In genomic region chr11:72793452-72794367, GRCh38 we compare ENCODE assay signal across 8 cellular contexts. TPM values are rescaled to one million over a fixed set of nuclear protein-coding genes. Genes with fewer than 3 reads are reported as not detected.
A peak's percentile ranks its signal among the peaks of the same experiment; 100 is the strongest.
DNase-seq lines count a peak whose midpoint lies in the region; ATAC-seq, FAIRE-seq and TF ChIP-seq lines count a peak whose summit lies in the region.

Gene STARD10 (minus strand): TSS chr11:72794047. CDS start chr11:72781181, 12,866 bp downstream.

- WGBS in pancreas, 2 donors, result 1% methylated on average over 53 to 55 of the region's 55 CpGs

- H3K9ac ChIP-seq in SU-DHL-6 (ENCODE audit: low read length), result peak within 1 kb of the TSS; percentile 61

- peak; percentile 59 for FAIRE-seq in pancreas (lab: Jason Lieb, UNC)

- H4K20me1 ChIP-seq in SU-DHL-6 (ENCODE audit: low read depth, low read length), result no peaks in the 10 kb centered on the region

- H3K4me3 ChIP-seq in SU-DHL-6 (ENCODE audit: insufficient read depth, low read length, poor library complexity, severe bottlenecking) (peak within 1 kb of the TSS; percentile 66), pancreas (peak within 1 kb of the TSS; percentile 40 to 58 (median 52)), tibial artery (peak within 1 kb of the TSS; percentile 55 to 63)

- DNase-seq in NCI-H128 (lab: John Stamatoyannopoulos, UW; ENCODE audit: unreplicated experiment) (peak; percentile 94), Right ventricle myocardium inferior (ENCODE audit: missing footprints) (peak; percentile 98), pancreas (peak; percentile 93 to 99 (median 96)), tibial artery (peak; percentile 96 to 97)
- peak; percentile 85 for DNase-seq in activated naive CD8-positive, alpha-beta T cell treated with anti-CD3 and anti-CD28 coated beads, Interleukin-2, amount 50 U/mL, for 16 hours (ENCODE audit: low read depth, low spot score)

- intact Hi-C loops in Right ventricle myocardium inferior (cut with DNase I) (loop anchor here (1.0 kb wide), 1 partner anchor 68 kb away; no protein-coding TSS in a partner anchor), pancreas (cut with DNase I) (loop anchor here in 1 of 3 donors (5.0 kb wide), 1 partner anchor 66 kb away; no protein-coding TSS in a partner anchor), tibial artery (cut with DNase I; ENCODE audit: low total_unique reads) (loop anchor here (5.0 kb wide), 1 partner anchor 71 kb away; no protein-coding TSS in a partner anchor)

- TF ChIP-seq CTCF in GM12872 (IDR thresholded peaks at IDR 0.05; ENCODE audit: insufficient read depth, low read depth, low read length), result peak; percentile 94
- TF ChIP-seq CTCF in SU-DHL-6 (IDR thresholded peaks at IDR 0.05; ENCODE audit: insufficient read depth, low read length, poor library complexity, severe bottlenecking), result peak; percentile 98
- peak; percentile 93 to 99 (median 96) for TF ChIP-seq CTCF in pancreas (IDR thresholded peaks at IDR 0.05)
- peak; percentile 94 to 100 for TF ChIP-seq CTCF in tibial artery (IDR thresholded peaks at IDR 0.05)

- H3K27me3 ChIP-seq in SU-DHL-6 (ENCODE audit: low read length), result no peaks in the 10 kb centered on the region
- no peaks in the 10 kb centered on the region for H3K27me3 ChIP-seq in pancreas
- H3K27me3 ChIP-seq in tibial artery, result no peaks in the 10 kb centered on the region

- no peaks in the 10 kb centered on the region for H3K9me3 ChIP-seq in SU-DHL-6 (ENCODE audit: insufficient read depth, low read length)
- no peaks in the 10 kb centered on the region for H3K9me3 ChIP-seq in pancreas
- no peaks in the 10 kb centered on the region for H3K9me3 ChIP-seq in tibial artery

- H2AFZ ChIP-seq in SU-DHL-6 (ENCODE audit: low read depth, low read length, severe bottlenecking), result peak within 1 kb of the TSS; percentile 85

- H3F3A ChIP-seq in SU-DHL-6 (ENCODE audit: insufficient read depth), result no peaks in the 10 kb centered on the region

- peak within 1 kb of the TSS; percentile 69 for H3K4me2 ChIP-seq in SU-DHL-6 (ENCODE audit: low read depth, low read length, poor library complexity, severe bottlenecking)

- H3K79me2 ChIP-seq in SU-DHL-6 (ENCODE audit: insufficient read depth, low read length), result no peaks in the 10 kb centered on the region

- H3K36me3 ChIP-seq in SU-DHL-6 (ENCODE audit: low read length) (no peaks in the 10 kb centered on the region), pancreas (no peaks in the 10 kb centered on the region), tibial artery (no peaks in the 10 kb centered on the region)

- ATAC-seq in HG02678 (IDR thresholded peaks at IDR 0.05; ENCODE audit: unreplicated experiment), result peak; percentile 89
- ATAC-seq in Right ventricle myocardium inferior, result peak; percentile 96
- ATAC-seq in pancreas, result peak; percentile 96 to 99 (median 97)

- H3K27ac ChIP-seq in SU-DHL-6 (ENCODE audit: low read depth, low read length) (peak within 1 kb of the TSS; percentile 40), pancreas (peak within 1 kb of the TSS; percentile 79 to 95 (median 83)), tibial artery (peak within 1 kb of the TSS; percentile 75 to 86)

- no peaks in the 10 kb centered on the region for H3K9me2 ChIP-seq in SU-DHL-6 (replicated peaks; ENCODE audit: insufficient read depth, low read length)

- H3K4me1 ChIP-seq in pancreas (peaks cover 0 to 11% (median 9%) of the 10 kb centered on the region in 3 donors), tibial artery (peaks cover 0 to 42% (median 31%) of the 10 kb centered on the region in 4 donors)

RNA-seq across cellular contexts. Expression of gene STARD10, which starts in this region (rescaled TPM):
- total RNA-seq in Right ventricle myocardium inferior, result 114 TPM
- total RNA-seq in pancreas, result 100 to 1,000 TPM in 5 of 6 donors, 10 to 100 TPM in 1; 99.5 to 187 (median 153) TPM
- 100 to 1,000 TPM; 201 to 366 TPM for polyA plus RNA-seq in pancreas

Comparison
In these comparisons a context has a peak if more than half of its experiments do, and no peak if none do; other contexts are left out.
1. Peak in every context shown above with its lines: DNase-seq, ATAC-seq, H3K4me3 ChIP-seq and H3K27ac ChIP-seq.